16 cellular contexts compared by ENCODE assay signal in the genomic region with DNA sequence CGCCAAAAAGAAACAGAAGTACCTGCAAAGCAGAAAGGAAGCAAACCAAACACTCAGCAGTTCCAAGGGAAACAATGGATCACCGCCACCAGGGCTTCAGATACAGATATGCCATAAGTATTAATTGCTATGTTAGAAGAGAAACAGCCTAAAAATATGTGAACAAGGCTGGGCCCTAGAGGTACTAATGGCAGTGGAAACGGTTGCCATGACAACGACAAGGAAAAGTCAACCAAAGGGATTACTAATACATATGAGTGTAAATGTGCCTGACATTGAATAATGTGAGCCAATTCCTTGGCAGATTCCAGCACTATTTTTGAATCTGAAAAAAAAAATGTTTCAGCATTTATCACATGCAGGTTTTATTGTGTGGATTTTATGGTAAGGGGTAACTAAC.
DNase-seq lines count a peak whose midpoint lies in the region; TF ChIP-seq lines count a peak whose summit lies in the region.
"Had no signal": no experiment of that assay in that cellular context is flagged by ENCODE, and none has a peak within 500 bp of the region (broad histone marks: within the 10 kb centered on the region; RNA-seq: fewer than 3 reads in every experiment).

No MANE protein-coding gene starts in this region.

- H3K36me3 ChIP-seq in mammary epithelial cell (ENCODE audit: insufficient read depth, low read length) = no peaks in the 10 kb centered on the region
- H3K36me3 ChIP-seq: BLaER1 treated with 17β-estradiol and CSF1 and Interleukin-3, amounts not matched to agents 10 nM and 100 nM had no signal

- no peak for TF ChIP-seq CTCF in mammary epithelial cell (conservative IDR thresholded peaks at IDR 0.05 in 1 of 2, IDR thresholded peaks at IDR 0.05 in 1 of 2; ENCODE audit: extremely low read depth in 1 of 2, insufficient read depth in 1 of 2, low read depth in 1 of 2, low read length in 2 of 2)

- H3K9ac ChIP-seq in mammary epithelial cell (ENCODE audit: insufficient read depth, low read length) = no peak overlapping the region
- H3K9ac ChIP-seq: BLaER1 treated with 17β-estradiol and CSF1 and Interleukin-3, amounts not matched to agents 10 nM and 100 nM had no signal

- H3K4me3 ChIP-seq in mammary epithelial cell (replicated peaks in 1 of 3; ENCODE audit: insufficient read depth in 1 of 3, low read depth in 2 of 3, low read length in 3 of 3) = no peak overlapping the region
- H3K4me3 ChIP-seq: BLaER1 treated with 17β-estradiol and CSF1 and Interleukin-3, amounts not matched to agents 10 nM and 100 nM had no signal

- H3K27me3 ChIP-seq in mammary epithelial cell (ENCODE audit: insufficient read depth, low read length) = no peaks in the 10 kb centered on the region
- H3K27me3 ChIP-seq: BLaER1 treated with 17β-estradiol and CSF1 and Interleukin-3, amounts not matched to agents 10 nM and 100 nM had no signal

- DNase-seq in EH (ENCODE audit: low read depth) (peak; percentile 7), LHCN-M2 (ENCODE audit: low read depth) (peak; percentile 4), NCI-H748 (lab: John Stamatoyannopoulos, UW; ENCODE audit: unreplicated experiment) (peak; percentile 66), mammary epithelial cell (peak; percentile 6), G401 (ENCODE audit: low spot score) (no peak), NCI-H1436 treated with DMSO at 0.1 percent for 48 hours (lab: John Stamatoyannopoulos, UW) (no peak), KG1 (lab: John Stamatoyannopoulos, UW) (no peak)
- DNase-seq: DMS153, GOT3, NCI-H1092, NCI-H1930, NCI-H345, NCI-H82, SHP77, T-helper 17 cell had no signal

- 34% methylated on average over 4 of the region's 4 CpGs for WGBS in mammary epithelial cell (ENCODE audit: low coverage, missing lambda C conversion rate)

- CTCF ChIA-PET in mammary epithelial cell (lab: Charles Lee; ENCODE audit: low non-redundant PET) = no interaction called here

- intact Hi-C loops in mammary epithelial cell (cut with micrococcal nuclease) = no loop called here

- H3K27ac ChIP-seq in mammary epithelial cell (ENCODE audit: insufficient read depth, low read depth, low read length) = no peak overlapping the region
- H3K27ac ChIP-seq: BLaER1 treated with 17β-estradiol and CSF1 and Interleukin-3, amounts not matched to agents 10 nM and 100 nM had no signal

- H4K20me1 ChIP-seq in mammary epithelial cell (ENCODE audit: insufficient read depth, low read length) = no peaks in the 10 kb centered on the region
- H4K20me1 ChIP-seq: BLaER1 treated with 17β-estradiol and CSF1 and Interleukin-3, amounts not matched to agents 10 nM and 100 nM had no signal

- BruUV-seq in mammary epithelial cell (replicated peaks; lab: Mats Ljungman, UMichigan) = no TSS peak

- H3K4me2 ChIP-seq in mammary epithelial cell (ENCODE audit: insufficient read depth, low read depth, low read length) = no peak overlapping the region
- H3K4me2 ChIP-seq: BLaER1 treated with 17β-estradiol and CSF1 and Interleukin-3, amounts not matched to agents 10 nM and 100 nM had no signal

- in situ Hi-C loops in mammary epithelial cell (cut with MboI; ENCODE audit: low sequenced_read_pairs in 2 of 2) (no loop called here), G401 (cut with HindIII; ENCODE audit: low sequenced_read_pairs) (no loop called here)

- H3K4me1 ChIP-seq in mammary epithelial cell (ENCODE audit: insufficient read depth, low read length) = no peaks in the 10 kb centered on the region
- H3K4me1 ChIP-seq: BLaER1 treated with 17β-estradiol and CSF1 and Interleukin-3, amounts not matched to agents 10 nM and 100 nM had no signal

- H2AFZ ChIP-seq in mammary epithelial cell (ENCODE audit: low read depth, low read length) = no peak overlapping the region

- dilution Hi-C loops in mammary epithelial cell (cut with HindIII; ENCODE audit: low sequenced_read_pairs) = no loop called here

- no peaks in the 10 kb centered on the region for H3K9me3 ChIP-seq in mammary epithelial cell (replicated peaks; ENCODE audit: insufficient read depth, low read length)

- no peaks in the 10 kb centered on the region for H3K79me2 ChIP-seq in mammary epithelial cell (ENCODE audit: insufficient read depth, low read length)

Comparison
In these comparisons a context has a peak if more than half of its experiments do, and no peak if none do; other contexts are left out.
1. DNase-seq: peak in EH (single experiment), LHCN-M2 (single experiment), NCI-H748 (single experiment) and mammary epithelial cell (single experiment); none in G401 (single experiment), NCI-H1436 treated with DMSO at 0.1 percent for 48 hours (single experiment) and KG1 (single experiment).